Comparison of ENCODE assay signal across 1 cellular context in the genomic region with DNA sequence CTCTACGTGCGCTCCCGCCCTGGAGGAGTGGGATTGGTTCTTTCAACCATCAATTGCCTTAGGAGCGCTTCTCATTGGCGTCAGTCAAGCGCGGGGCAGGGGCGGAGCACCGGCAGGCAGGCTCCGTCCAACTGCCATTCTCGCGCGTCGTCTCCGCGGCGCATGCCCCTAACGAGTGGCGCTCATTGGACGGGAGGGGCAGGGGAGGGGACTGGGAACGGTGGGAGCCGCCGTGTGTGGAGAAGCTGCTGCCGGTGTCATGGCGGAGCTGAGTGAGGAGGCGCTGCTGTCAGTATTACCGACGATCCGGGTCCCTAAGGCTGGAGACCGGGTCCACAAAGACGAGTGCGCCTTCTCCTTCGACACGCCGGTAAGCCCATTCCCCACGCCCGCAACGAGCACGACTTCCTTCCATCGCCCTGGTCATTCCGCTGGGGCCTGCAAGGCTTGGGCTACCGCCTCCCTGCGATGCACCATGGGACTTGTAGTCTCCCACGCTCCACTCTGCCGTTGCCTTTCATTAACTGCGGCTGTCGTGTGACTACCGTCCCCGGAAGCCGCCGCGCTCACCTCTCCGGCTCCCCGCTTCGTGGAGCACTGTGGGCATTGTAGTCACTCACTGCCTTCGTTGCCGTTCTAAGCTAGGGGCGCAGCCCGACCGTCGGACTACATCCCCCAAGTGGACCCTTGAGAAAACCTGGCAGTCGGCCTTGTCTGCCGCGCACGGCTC.
TF ChIP-seq lines count a peak whose summit lies in the region.

A gene with protein sequence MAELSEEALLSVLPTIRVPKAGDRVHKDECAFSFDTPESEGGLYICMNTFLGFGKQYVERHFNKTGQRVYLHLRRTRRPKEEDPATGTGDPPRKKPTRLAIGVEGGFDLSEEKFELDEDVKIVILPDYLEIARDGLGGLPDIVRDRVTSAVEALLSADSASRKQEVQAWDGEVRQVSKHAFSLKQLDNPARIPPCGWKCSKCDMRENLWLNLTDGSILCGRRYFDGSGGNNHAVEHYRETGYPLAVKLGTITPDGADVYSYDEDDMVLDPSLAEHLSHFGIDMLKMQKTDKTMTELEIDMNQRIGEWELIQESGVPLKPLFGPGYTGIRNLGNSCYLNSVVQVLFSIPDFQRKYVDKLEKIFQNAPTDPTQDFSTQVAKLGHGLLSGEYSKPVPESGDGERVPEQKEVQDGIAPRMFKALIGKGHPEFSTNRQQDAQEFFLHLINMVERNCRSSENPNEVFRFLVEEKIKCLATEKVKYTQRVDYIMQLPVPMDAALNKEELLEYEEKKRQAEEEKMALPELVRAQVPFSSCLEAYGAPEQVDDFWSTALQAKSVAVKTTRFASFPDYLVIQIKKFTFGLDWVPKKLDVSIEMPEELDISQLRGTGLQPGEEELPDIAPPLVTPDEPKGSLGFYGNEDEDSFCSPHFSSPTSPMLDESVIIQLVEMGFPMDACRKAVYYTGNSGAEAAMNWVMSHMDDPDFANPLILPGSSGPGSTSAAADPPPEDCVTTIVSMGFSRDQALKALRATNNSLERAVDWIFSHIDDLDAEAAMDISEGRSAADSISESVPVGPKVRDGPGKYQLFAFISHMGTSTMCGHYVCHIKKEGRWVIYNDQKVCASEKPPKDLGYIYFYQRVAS (plus strand): TSS at position 230 of the 730 bp plus-strand sequence. CDS start 30 bp downstream, at position 260.

TF ChIP-seq in K562, 482 proteins besides CTCF, POLR2A, EP300 and RAD21 (continued from another document and continues in another):
- TF ChIP-seq POU5F1 (IDR thresholded peaks at IDR 0.05; ENCODE audit: borderline replicate concordance, low read depth, low read length, partially characterized antibody) (peak; percentile 90), PRMT5 (CRISPR knock-in tag; IDR thresholded peaks at IDR 0.05) (no peak), EP400 (IDR thresholded peaks at IDR 0.05) (peak; percentile 72), ZNF436 (CRISPR knock-in tag; IDR thresholded peaks at IDR 0.05) (no peak), PYGO2 (tag; IDR thresholded peaks at IDR 0.05) (peak; percentile 84), HIVEP1 (CRISPR knock-in tag; IDR thresholded peaks at IDR 0.05) (0 out of 2 replicates have a peak, but pooled peaks have one; percentile 37), HDAC1 (IDR thresholded peaks at IDR 0.05) (peak in 1 of 2 experiments; percentile 68; a peak in 2 of 4 replicates), JUNB (CRISPR knock-in tag; conservative IDR thresholded peaks at IDR 0.05) (no peak), ZNF79 (CRISPR knock-in tag; IDR thresholded peaks at IDR 0.05; ENCODE audit: low read depth) (peak; percentile 81), HNRNPLL (IDR thresholded peaks at IDR 0.05; ENCODE audit: low read depth, low read length, poor library complexity, severe bottlenecking) (peak; percentile 86), GATAD2A (IDR thresholded peaks at IDR 0.05) (no peak), KLF1 (tag; IDR thresholded peaks at IDR 0.05) (peak; percentile 72), SOX6 (IDR thresholded peaks at IDR 0.05) (no peak), IFI16 (CRISPR knock-in tag; IDR thresholded peaks at IDR 0.05) (no peak), HSF4 (CRISPR knock-in tag; IDR thresholded peaks at IDR 0.05; ENCODE audit: borderline replicate concordance) (peak; percentile 69; the same call in 1 of the 2 replicates), STAT5A (IDR thresholded peaks at IDR 0.05; ENCODE audit: borderline replicate concordance, low read length) (no peak), PTTG1 (tag; IDR thresholded peaks at IDR 0.05; ENCODE audit: low read depth) (peak; percentile 83), MYNN (IDR thresholded peaks at IDR 0.05) (no peak), MYNN (CRISPR knock-in tag; IDR thresholded peaks at IDR 0.05) (no peak), GABPB2 (CRISPR knock-in tag; conservative IDR thresholded peaks at IDR 0.05) (no peak), ETV5 (CRISPR knock-in tag; IDR thresholded peaks at IDR 0.05; ENCODE audit: low read depth) (no peak; the same call in 1 of the 2 replicates), ZNF668 (CRISPR knock-in tag; IDR thresholded peaks at IDR 0.05) (no peak), TOE1 (IDR thresholded peaks at IDR 0.05; ENCODE audit: borderline replicate concordance) (0 out of 2 replicates have a peak, but pooled peaks have one; percentile 21), TOE1 (CRISPR knock-in tag; IDR thresholded peaks at IDR 0.05; ENCODE audit: borderline replicate concordance, low read depth) (no peak), MAFG (tag; conservative IDR thresholded peaks at IDR 0.05) (no peak), COPS2 (conservative IDR thresholded peaks at IDR 0.05) (no peak), YY1 (IDR thresholded peaks at IDR 0.05; ENCODE audit: borderline replicate concordance in 1 of 3, control insufficient read depth in 1 of 3, extremely low read depth in 1 of 3, insufficient read depth in 3 of 3, insufficient read length in 1 of 3, insufficient replicate concordance in 2 of 3, low read depth in 1 of 3, low read length in 2 of 3) (peak; percentile 56 to 91 (median 76)), ZNF133 (CRISPR knock-in tag; IDR thresholded peaks at IDR 0.05) (no peak)
- TF ChIP-seq, protein P1, sequence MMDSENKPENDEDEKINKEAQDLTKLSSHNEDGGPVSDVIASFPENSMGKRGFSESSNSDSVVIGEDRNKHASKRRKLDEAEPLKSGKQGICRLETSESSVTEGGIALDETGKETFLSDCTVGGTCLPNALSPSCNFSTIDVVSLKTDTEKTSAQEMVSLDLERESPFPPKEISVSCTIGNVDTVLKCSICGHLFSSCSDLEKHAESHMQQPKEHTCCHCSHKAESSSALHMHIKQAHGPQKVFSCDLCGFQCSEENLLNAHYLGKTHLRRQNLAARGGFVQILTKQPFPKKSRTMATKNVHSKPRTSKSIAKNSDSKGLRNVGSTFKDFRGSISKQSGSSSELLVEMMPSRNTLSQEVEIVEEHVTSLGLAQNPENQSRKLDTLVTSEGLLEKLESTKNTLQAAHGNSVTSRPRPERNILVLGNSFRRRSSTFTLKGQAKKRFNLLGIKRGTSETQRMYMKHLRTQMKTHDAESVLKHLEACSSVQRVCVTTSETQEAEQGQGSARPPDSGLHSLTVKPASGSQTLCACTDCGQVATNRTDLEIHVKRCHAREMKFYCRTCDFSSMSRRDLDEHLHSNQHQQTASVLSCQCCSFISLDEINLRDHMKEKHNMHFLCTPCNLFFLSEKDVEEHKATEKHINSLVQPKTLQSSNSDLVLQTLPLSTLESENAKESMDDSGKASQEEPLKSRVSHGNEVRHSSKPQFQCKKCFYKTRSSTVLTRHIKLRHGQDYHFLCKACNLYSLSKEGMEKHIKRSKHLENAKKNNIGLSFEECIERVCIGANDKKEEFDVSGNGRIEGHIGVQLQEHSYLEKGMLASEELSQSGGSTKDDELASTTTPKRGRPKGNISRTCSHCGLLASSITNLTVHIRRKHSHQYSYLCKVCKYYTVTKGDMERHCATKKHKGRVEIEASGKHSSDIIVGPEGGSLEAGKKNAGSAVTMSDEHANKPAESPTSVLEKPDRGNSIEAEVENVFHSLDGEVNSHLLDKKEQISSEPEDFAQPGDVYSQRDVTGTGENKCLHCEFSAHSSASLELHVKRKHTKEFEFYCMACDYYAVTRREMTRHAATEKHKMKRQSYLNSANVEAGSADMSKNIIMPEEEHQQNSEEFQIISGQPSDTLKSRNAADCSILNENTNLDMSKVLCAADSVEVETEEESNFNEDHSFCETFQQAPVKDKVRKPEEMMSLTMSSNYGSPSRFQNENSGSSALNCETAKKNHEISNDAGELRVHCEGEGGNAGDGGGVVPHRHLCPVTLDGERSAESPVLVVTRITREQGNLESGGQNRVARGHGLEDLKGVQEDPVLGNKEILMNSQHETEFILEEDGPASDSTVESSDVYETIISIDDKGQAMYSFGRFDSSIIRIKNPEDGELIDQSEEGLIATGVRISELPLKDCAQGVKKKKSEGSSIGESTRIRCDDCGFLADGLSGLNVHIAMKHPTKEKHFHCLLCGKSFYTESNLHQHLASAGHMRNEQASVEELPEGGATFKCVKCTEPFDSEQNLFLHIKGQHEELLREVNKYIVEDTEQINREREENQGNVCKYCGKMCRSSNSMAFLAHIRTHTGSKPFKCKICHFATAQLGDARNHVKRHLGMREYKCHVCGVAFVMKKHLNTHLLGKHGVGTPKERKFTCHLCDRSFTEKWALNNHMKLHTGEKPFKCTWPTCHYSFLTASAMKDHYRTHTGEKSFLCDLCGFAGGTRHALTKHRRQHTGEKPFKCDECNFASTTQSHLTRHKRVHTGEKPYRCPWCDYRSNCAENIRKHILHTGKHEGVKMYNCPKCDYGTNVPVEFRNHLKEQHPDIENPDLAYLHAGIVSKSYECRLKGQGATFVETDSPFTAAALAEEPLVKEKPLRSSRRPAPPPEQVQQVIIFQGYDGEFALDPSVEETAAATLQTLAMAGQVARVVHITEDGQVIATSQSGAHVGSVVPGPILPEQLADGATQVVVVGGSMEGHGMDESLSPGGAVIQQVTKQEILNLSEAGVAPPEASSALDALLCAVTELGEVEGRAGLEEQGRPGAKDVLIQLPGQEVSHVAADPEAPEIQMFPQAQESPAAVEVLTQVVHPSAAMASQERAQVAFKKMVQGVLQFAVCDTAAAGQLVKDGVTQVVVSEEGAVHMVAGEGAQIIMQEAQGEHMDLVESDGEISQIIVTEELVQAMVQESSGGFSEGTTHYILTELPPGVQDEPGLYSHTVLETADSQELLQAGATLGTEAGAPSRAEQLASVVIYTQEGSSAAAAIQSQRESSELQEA (IDR thresholded peaks at IDR 0.05; ENCODE audit: low read depth): no peak
- TF ChIP-seq, protein P2, sequence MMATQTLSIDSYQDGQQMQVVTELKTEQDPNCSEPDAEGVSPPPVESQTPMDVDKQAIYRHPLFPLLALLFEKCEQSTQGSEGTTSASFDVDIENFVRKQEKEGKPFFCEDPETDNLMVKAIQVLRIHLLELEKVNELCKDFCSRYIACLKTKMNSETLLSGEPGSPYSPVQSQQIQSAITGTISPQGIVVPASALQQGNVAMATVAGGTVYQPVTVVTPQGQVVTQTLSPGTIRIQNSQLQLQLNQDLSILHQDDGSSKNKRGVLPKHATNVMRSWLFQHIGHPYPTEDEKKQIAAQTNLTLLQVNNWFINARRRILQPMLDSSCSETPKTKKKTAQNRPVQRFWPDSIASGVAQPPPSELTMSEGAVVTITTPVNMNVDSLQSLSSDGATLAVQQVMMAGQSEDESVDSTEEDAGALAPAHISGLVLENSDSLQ (IDR thresholded peaks at IDR 0.05): peak; percentile 98
- TF ChIP-seq, protein P3, sequence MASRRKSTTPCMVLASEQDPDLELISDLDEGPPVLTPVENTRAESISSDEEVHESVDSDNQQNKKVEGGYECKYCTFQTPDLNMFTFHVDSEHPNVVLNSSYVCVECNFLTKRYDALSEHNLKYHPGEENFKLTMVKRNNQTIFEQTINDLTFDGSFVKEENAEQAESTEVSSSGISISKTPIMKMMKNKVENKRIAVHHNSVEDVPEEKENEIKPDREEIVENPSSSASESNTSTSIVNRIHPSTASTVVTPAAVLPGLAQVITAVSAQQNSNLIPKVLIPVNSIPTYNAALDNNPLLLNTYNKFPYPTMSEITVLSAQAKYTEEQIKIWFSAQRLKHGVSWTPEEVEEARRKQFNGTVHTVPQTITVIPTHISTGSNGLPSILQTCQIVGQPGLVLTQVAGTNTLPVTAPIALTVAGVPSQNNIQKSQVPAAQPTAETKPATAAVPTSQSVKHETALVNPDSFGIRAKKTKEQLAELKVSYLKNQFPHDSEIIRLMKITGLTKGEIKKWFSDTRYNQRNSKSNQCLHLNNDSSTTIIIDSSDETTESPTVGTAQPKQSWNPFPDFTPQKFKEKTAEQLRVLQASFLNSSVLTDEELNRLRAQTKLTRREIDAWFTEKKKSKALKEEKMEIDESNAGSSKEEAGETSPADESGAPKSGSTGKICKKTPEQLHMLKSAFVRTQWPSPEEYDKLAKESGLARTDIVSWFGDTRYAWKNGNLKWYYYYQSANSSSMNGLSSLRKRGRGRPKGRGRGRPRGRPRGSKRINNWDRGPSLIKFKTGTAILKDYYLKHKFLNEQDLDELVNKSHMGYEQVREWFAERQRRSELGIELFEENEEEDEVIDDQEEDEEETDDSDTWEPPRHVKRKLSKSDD (conservative IDR thresholded peaks at IDR 0.05; ENCODE audit: low read length): 0 out of 2 replicates have a peak, but pooled peaks have one; percentile 60
- TF ChIP-seq, protein P4, sequence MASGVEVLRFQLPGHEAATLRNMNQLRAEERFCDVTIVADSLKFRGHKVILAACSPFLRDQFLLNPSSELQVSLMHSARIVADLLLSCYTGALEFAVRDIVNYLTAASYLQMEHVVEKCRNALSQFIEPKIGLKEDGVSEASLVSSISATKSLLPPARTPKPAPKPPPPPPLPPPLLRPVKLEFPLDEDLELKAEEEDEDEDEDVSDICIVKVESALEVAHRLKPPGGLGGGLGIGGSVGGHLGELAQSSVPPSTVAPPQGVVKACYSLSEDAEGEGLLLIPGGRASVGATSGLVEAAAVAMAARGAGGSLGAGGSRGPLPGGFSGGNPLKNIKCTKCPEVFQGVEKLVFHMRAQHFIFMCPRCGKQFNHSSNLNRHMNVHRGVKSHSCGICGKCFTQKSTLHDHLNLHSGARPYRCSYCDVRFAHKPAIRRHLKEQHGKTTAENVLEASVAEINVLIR (CRISPR knock-in tag; IDR thresholded peaks at IDR 0.05): peak; percentile 82
- TF ChIP-seq, protein P5, sequence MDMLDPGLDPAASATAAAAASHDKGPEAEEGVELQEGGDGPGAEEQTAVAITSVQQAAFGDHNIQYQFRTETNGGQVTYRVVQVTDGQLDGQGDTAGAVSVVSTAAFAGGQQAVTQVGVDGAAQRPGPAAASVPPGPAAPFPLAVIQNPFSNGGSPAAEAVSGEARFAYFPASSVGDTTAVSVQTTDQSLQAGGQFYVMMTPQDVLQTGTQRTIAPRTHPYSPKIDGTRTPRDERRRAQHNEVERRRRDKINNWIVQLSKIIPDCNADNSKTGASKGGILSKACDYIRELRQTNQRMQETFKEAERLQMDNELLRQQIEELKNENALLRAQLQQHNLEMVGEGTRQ (CRISPR knock-in tag; IDR thresholded peaks at IDR 0.05): peak; percentile 48
- TF ChIP-seq, protein P6, sequence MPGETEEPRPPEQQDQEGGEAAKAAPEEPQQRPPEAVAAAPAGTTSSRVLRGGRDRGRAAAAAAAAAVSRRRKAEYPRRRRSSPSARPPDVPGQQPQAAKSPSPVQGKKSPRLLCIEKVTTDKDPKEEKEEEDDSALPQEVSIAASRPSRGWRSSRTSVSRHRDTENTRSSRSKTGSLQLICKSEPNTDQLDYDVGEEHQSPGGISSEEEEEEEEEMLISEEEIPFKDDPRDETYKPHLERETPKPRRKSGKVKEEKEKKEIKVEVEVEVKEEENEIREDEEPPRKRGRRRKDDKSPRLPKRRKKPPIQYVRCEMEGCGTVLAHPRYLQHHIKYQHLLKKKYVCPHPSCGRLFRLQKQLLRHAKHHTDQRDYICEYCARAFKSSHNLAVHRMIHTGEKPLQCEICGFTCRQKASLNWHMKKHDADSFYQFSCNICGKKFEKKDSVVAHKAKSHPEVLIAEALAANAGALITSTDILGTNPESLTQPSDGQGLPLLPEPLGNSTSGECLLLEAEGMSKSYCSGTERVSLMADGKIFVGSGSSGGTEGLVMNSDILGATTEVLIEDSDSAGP (CRISPR knock-in tag; IDR thresholded peaks at IDR 0.05): no peak
